ENCODE assay signal across 15 cellular contexts in genomic region chr2:3311601-3312000, GRCh38.
DNase-seq lines count a peak whose midpoint lies in the region; ATAC-seq and TF ChIP-seq lines count a peak whose summit lies in the region.
"Had no signal": no experiment of that assay in that cellular context is flagged by ENCODE, and none has a peak within 500 bp of the region (broad histone marks: within the 10 kb centered on the region; RNA-seq: fewer than 3 reads in every experiment).

No MANE protein-coding gene starts in this region.

- no peak for TF ChIP-seq POLR2A in IMR-90 (IDR thresholded peaks at IDR 0.05; ENCODE audit: low read depth, low read length)

- in situ Hi-C loops in IMR-90 (cut with MboI; ENCODE audit: low sequenced_read_pairs): no loop called here

- DNase-seq in activated T-cell treated with anti-CD3 and anti-CD28 coated beads, Interleukin-2, amount 50 U/mL, for 24 hours: no peak
- no peak for DNase-seq in activated T-cell treated with anti-CD3 and anti-CD28 coated beads, Interleukin-2, amount 50 U/mL, for 48 hours
- DNase-seq in IMR-90: no peak
- peak; percentile 37 for DNase-seq in lower lobe of right lung
- no peak for DNase-seq in upper lobe of right lung
- no peak for DNase-seq in cerebellar nuclear complex (lab: John Stamatoyannopoulos, UW)
- DNase-seq in naive thymus-derived CD8-positive, alpha-beta T cell: no peak
- DNase-seq: AML-193; Calu3; CD4-positive, CD25-positive, alpha-beta regulatory T cell; DMS 273 treated with DMSO at 0.1 percent for 48 hours; HCEC 1CT; HFFc6 had no signal

- H3K27ac Mint-ChIP-seq in activated T-cell treated with anti-CD3 and anti-CD28 coated beads, Interleukin-2, amount 50 U/mL, for 24 hours: peak overlapping the region; percentile 14
- H3K27ac Mint-ChIP-seq in naive thymus-derived CD8-positive, alpha-beta T cell: no peak overlapping the region
- H3K27ac Mint-ChIP-seq: HFFc6 had no signal

- H4K8ac ChIP-seq in IMR-90 (ENCODE audit: low read depth in 2 of 2, low read length in 2 of 2): no peak overlapping the region

- H3K4me3 Mint-ChIP-seq in activated T-cell treated with anti-CD3 and anti-CD28 coated beads, Interleukin-2, amount 50 U/mL, for 24 hours: no peak overlapping the region
- H3K4me3 Mint-ChIP-seq in naive thymus-derived CD8-positive, alpha-beta T cell: no peak overlapping the region
- H3K4me3 Mint-ChIP-seq: CD4-positive, CD25-positive, alpha-beta regulatory T cell; HFFc6 had no signal

- H3K9me3 ChIP-seq in IMR-90 (ENCODE audit: control insufficient read depth, insufficient read depth, low read length) (no peaks in the 10 kb centered on the region), lower lobe of right lung (no peaks in the 10 kb centered on the region), upper lobe of right lung (no peaks in the 10 kb centered on the region)

- no TSS peak for BruUV-seq in IMR-90 (replicated peaks; lab: Mats Ljungman, UMichigan)

- no peak overlapping the region for H2AK9ac ChIP-seq in IMR-90 (replicated peaks; ENCODE audit: low read depth, low read length, poor library complexity)

- H3K4me3 ChIP-seq in IMR-90 (ENCODE audit: insufficient read depth, low read depth, low read length) (no peak overlapping the region), lower lobe of right lung (no peak overlapping the region), upper lobe of right lung (no peak overlapping the region)
- H3K4me3 ChIP-seq: BLaER1 had no signal

- no peaks in the 10 kb centered on the region for H3K9me3 Mint-ChIP-seq in activated T-cell treated with anti-CD3 and anti-CD28 coated beads, Interleukin-2, amount 50 U/mL, for 24 hours
- no peaks in the 10 kb centered on the region for H3K9me3 Mint-ChIP-seq in naive thymus-derived CD8-positive, alpha-beta T cell
- H3K9me3 Mint-ChIP-seq: HFFc6 had no signal

- no peak overlapping the region for H3K18ac ChIP-seq in IMR-90 (ENCODE audit: low read depth, low read length)

- no peak for TF ChIP-seq RAD21 in IMR-90 (IDR thresholded peaks at IDR 0.05; ENCODE audit: low read length)

- H3K79me1 ChIP-seq in IMR-90 (ENCODE audit: low read depth in 1 of 2, low read length in 2 of 2): peaks cover 13 to 17% of the 10 kb centered on the region in 2 experiments

- TF ChIP-seq CTCF in IMR-90 (conservative IDR thresholded peaks at IDR 0.05; ENCODE audit: low read depth, low read length) (no peak), lower lobe of right lung (IDR thresholded peaks at IDR 0.05) (no peak), upper lobe of right lung (IDR thresholded peaks at IDR 0.05) (no peak)

- H3K36me3 ChIP-seq in IMR-90 (ENCODE audit: control insufficient read depth, insufficient read depth, low read length): no peaks in the 10 kb centered on the region
- H3K36me3 ChIP-seq in lower lobe of right lung: no peaks in the 10 kb centered on the region
- H3K36me3 ChIP-seq in upper lobe of right lung: no peaks in the 10 kb centered on the region

- H3K27ac ChIP-seq in IMR-90 (ENCODE audit: insufficient read depth, low read length) (no peak overlapping the region), lower lobe of right lung (no peak overlapping the region), upper lobe of right lung (no peak overlapping the region)
- H3K27ac ChIP-seq: 22Rv1, BLaER1 had no signal

- H2BK15ac ChIP-seq in IMR-90 (ENCODE audit: low read depth, low read length): no peak overlapping the region

- 0 out of 2 replicates have a peak, but pooled peaks cover under 1% of the 10 kb centered on the region for H3K9me1 ChIP-seq in IMR-90 (ENCODE audit: insufficient read depth, low read length)

- CTCF ChIA-PET in IMR-90 (lab: Yijun Ruan, JAX): no interaction called here

- H2BK120ac ChIP-seq in IMR-90 (ENCODE audit: low read depth, low read length): no peak overlapping the region

- peaks cover 2% of the 10 kb centered on the region; the same call in 1 of the 2 replicates for H3K4me1 ChIP-seq in IMR-90 (ENCODE audit: control insufficient read depth, insufficient read depth, low read length)
- no peaks in the 10 kb centered on the region for H3K4me1 ChIP-seq in lower lobe of right lung
- H3K4me1 ChIP-seq in upper lobe of right lung: no peaks in the 10 kb centered on the region
- H3K4me1 ChIP-seq: BLaER1 had no signal

- no peak overlapping the region for H4K91ac ChIP-seq in IMR-90 (ENCODE audit: insufficient read depth, low read depth, low read length)

- no peaks in the 10 kb centered on the region for H3K27me3 ChIP-seq in IMR-90 (ENCODE audit: control insufficient read depth, insufficient read depth, low read length)
- no peaks in the 10 kb centered on the region for H3K27me3 ChIP-seq in lower lobe of right lung (ENCODE audit: low read depth)
- no peaks in the 10 kb centered on the region for H3K27me3 ChIP-seq in upper lobe of right lung
- H3K27me3 ChIP-seq: BLaER1 had no signal

- peaks cover 13% of the 10 kb centered on the region for H3K4me1 Mint-ChIP-seq in activated T-cell treated with anti-CD3 and anti-CD28 coated beads, Interleukin-2, amount 50 U/mL, for 24 hours (ENCODE audit: low read depth)
- H3K4me1 Mint-ChIP-seq in naive thymus-derived CD8-positive, alpha-beta T cell: peaks cover 14 to 35% (median 22%) of the 10 kb centered on the region in 4 donors

- peak; percentile 34; the same call in 1 of the 2 replicates for ATAC-seq in IMR-90 (ENCODE audit: low read depth)
- peak in 1 of 2 donors; percentile 23 for ATAC-seq in lower lobe of right lung
- peak; percentile 10 for ATAC-seq in upper lobe of right lung
- no peak for ATAC-seq in naive thymus-derived CD8-positive, alpha-beta T cell

- no peak overlapping the region for H2BK20ac ChIP-seq in IMR-90 (ENCODE audit: low read depth, low read length)

- H2BK5ac ChIP-seq in IMR-90 (ENCODE audit: low read depth, low read length, poor library complexity, severe bottlenecking): no peak overlapping the region

- no peak overlapping the region for H4K5ac ChIP-seq in IMR-90 (ENCODE audit: low read depth, low read length)

- H3K56ac ChIP-seq in IMR-90 (ENCODE audit: extremely low read depth, insufficient read depth, low read length): no peak overlapping the region

- dilution Hi-C loops in IMR-90 (cut with HindIII; ENCODE audit: low sequenced_read_pairs, unreplicated experiment): no loop called here

- WGBS in IMR-90 (ENCODE audit: extremely low coverage in 2 of 2, insufficient read length in 1 of 2), 2 experiments: 96% methylated on average over 3 of the region's 12 CpGs; no CpG with 5 or more reads in 1 of the 2 experiments

- 0 out of 2 replicates have a peak, but pooled peaks cover under 1% of the 10 kb centered on the region for H4K20me1 ChIP-seq in IMR-90 (ENCODE audit: insufficient read depth, low read length)

- intact Hi-C loops in IMR-90 (cut with micrococcal nuclease) (no loop called here), lower lobe of right lung (cut with DNase I) (no loop called here), upper lobe of right lung (cut with DNase I) (no loop called here)

- no peak overlapping the region for H3K4me2 ChIP-seq in IMR-90 (ENCODE audit: low read depth, low read length)
- H3K4me2 ChIP-seq: BLaER1 had no signal

- no peak overlapping the region for H2AFZ ChIP-seq in IMR-90 (replicated peaks; ENCODE audit: low read length, poor library complexity)

- H3K14ac ChIP-seq in IMR-90 (replicated peaks; ENCODE audit: low read depth, low read length): no peak overlapping the region

- H2AK5ac ChIP-seq in IMR-90 (ENCODE audit: low read depth, low read length): no peak overlapping the region

- POLR2A ChIA-PET in IMR-90 (lab: Charles Lee; ENCODE audit: unreplicated experiment): no interaction called here
- POLR2A ChIA-PET in naive thymus-derived CD8-positive, alpha-beta T cell (lab: Charles Lee): no interaction called here

- H3K27me3 Mint-ChIP-seq in activated T-cell treated with anti-CD3 and anti-CD28 coated beads, Interleukin-2, amount 50 U/mL, for 24 hours: no peaks in the 10 kb centered on the region
- no peaks in the 10 kb centered on the region for H3K27me3 Mint-ChIP-seq in naive thymus-derived CD8-positive, alpha-beta T cell
- H3K27me3 Mint-ChIP-seq: CD4-positive, CD25-positive, alpha-beta regulatory T cell had no signal

- peaks cover 5% of the 10 kb centered on the region for H3K36me3 Mint-ChIP-seq in activated T-cell treated with anti-CD3 and anti-CD28 coated beads, Interleukin-2, amount 50 U/mL, for 24 hours (ENCODE audit: low read depth)
- H3K36me3 Mint-ChIP-seq in naive thymus-derived CD8-positive, alpha-beta T cell: peaks cover 0 to 5% (median 2%) of the 10 kb centered on the region in 3 donors
- H3K36me3 Mint-ChIP-seq: CD4-positive, CD25-positive, alpha-beta regulatory T cell had no signal

- H3K23ac ChIP-seq in IMR-90 (ENCODE audit: low read depth, low read length): no peak overlapping the region

- H3K9ac ChIP-seq in IMR-90 (ENCODE audit: low read depth, low read length): no peak overlapping the region
- H3K9ac ChIP-seq: BLaER1 had no signal

- H3K4ac ChIP-seq in IMR-90 (ENCODE audit: low read depth, low read length): no peak overlapping the region

TF ChIP-seq in IMR-90, 13 proteins besides CTCF, POLR2A, EP300 and RAD21:
- no peak for TF ChIP-seq MAZ (IDR thresholded peaks at IDR 0.05; ENCODE audit: borderline replicate concordance, low read depth, low read length)
- no peak for TF ChIP-seq CHD1 (IDR thresholded peaks at IDR 0.05; ENCODE audit: low read depth, low read length)
- no peak for TF ChIP-seq BHLHE40 (IDR thresholded peaks at IDR 0.05; ENCODE audit: low read depth, low read length)
TF ChIP-seq in IMR-90: peak in this region for 0.

Comparison
In these comparisons a context has a peak if more than half of its experiments do, and no peak if none do; other contexts are left out.
1. ATAC-seq: peak in IMR-90 (single experiment) and upper lobe of right lung (single experiment); none in naive thymus-derived CD8-positive, alpha-beta T cell (0 of 2).